Comparison of ENCODE assay signal across 32 cellular contexts in genomic region chr3:119800844-119801243, GRCh38. TPM values are rescaled to one million over a fixed set of nuclear protein-coding genes. Genes with fewer than 3 reads are reported as not detected.
"Had no signal": no experiment of that assay in that cellular context is flagged by ENCODE, and none has a peak within 500 bp of the region (broad histone marks: within the 10 kb centered on the region; RNA-seq: fewer than 3 reads in every experiment).

No MANE protein-coding gene starts in this region.

- H3K9me3 ChIP-seq: ascending aorta, colonic mucosa, MG63, SJSA1, SK-N-SH had no signal

- DNase-seq: activated CD4-positive, alpha-beta T cell treated with anti-CD3 and anti-CD28 coated beads for 36 hours; activated CD4-positive, alpha-beta T cell treated with anti-CD3 and anti-CD28 coated beads, Interleukin-2, amount 10 ng/mL, durations not matched to agents 7 days and 5 days; activated CD4-positive, alpha-beta T cell treated with anti-CD3 and anti-CD28 coated beads, Interleukin-2, amount 50 U/mL, for 48 hours; activated CD8-positive, alpha-beta T cell treated with anti-CD3 and anti-CD28 coated beads, Interleukin-2, amount 10 ng/mL, durations not matched to agents 7 days and 5 days; activated gamma-delta T cell; activated naive CD4-positive, alpha-beta T cell treated with Interleukin-2 at 50 U/mL for 16 hours; activated naive CD8-positive, alpha-beta T cell treated with anti-CD3 and anti-CD28 coated beads, Interleukin-2, amount 10 ng/mL, durations not matched to agents 7 days and 5 days; activated T-cell treated with anti-CD3 and anti-CD28 coated beads, Interleukin-2, amount 50 U/mL, for 24 hours; amygdala; colonic mucosa; Kasumi-1; KG1; MG63; NCI-H1048; NCI-H1105 treated with DMSO at 0.1 percent for 48 hours; NCI-H1694; NCI-H1930; NCI-H2081 treated with DMSO at 0.1 percent for 48 hours; NCI-H2171 treated with DMSO at 0.1 percent for 48 hours; NCI-H2227 treated with DMSO at 0.1 percent for 48 hours; NCI-H446; NCI-H510A treated with DMSO at 0.1 percent for 48 hours; NCI-H774; SHP77 treated with DMSO at 0.1 percent for 48 hours; SK-N-SH had no signal

- H3K27me3 ChIP-seq: ascending aorta, cardiac muscle cell, colonic mucosa, SJSA1 had no signal

- ATAC-seq: activated CD4-positive, alpha-beta T cell treated with anti-CD3 and anti-CD28 coated beads for 36 hours; activated CD4-positive, CD25-positive, alpha-beta regulatory T cell treated with anti-CD3 and anti-CD28 coated beads, Interleukin-2, amount 50 U/mL, for 24 hours; activated CD8-positive, alpha-beta T cell treated with anti-CD3 and anti-CD28 coated beads, Interleukin-2, amount 10 ng/mL, durations not matched to agents 7 days and 5 days; Panc1; WTC11 had no signal

- H3K4me1 ChIP-seq: ascending aorta, colonic mucosa had no signal

- H3K36me3 ChIP-seq: ascending aorta, cardiac muscle cell, colonic mucosa, MG63, SJSA1 had no signal

- H3K27ac ChIP-seq: ascending aorta, cardiac muscle cell, colonic mucosa, SJSA1 had no signal

- H3K4me3 ChIP-seq: ascending aorta, cardiac muscle cell, colonic mucosa, MG63, SJSA1 had no signal

RNA-seq across cellular contexts. Expression of gene NR1I2, which starts 18.9 kb away (rescaled TPM):
- total RNA-seq: ascending aorta, chondrocyte had no signal
- polyA plus RNA-seq: cardiac muscle cell had no signal
